In the genomic region with DNA sequence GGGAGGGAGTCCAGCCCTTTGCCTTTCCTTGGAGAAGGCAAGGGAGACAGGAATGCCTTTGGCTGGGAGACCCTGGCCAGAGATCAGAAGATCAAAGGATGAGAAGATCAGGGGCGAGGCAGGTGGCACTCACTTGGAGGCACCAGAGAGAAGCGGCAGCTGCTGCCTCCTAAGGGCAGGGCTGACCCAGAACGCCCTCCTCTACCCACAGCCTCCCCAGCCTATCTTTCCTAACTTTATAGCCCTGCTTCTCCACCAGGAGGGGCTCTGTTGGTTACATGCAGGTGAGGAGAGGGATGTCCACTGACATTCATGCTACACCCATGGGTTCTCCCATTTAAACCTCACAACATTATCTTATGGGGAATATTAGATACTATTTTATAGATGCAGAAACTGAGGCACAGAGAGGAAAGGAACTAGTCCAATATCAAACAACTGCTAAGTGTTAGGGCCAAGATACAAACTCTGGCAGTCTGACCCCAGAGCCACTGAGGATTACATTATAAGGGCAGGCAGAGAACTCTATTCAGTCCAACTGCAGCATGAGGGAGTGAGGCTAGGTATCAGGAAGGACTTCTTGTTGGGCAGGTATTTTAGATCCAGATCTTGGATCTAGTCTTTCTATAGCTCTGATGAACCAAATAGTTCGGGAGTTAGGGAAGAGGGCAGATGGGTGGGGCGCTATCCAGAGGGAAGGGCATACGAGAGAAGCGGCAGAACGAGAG, we compare ENCODE assay signal across 10 cellular contexts. TPM values are rescaled to one million over a fixed set of nuclear protein-coding genes. Genes with fewer than 3 reads are reported as not detected.
A peak's percentile ranks its signal among the peaks of the same experiment; 100 is the strongest.
DNase-seq lines count a peak whose midpoint lies in the region; ATAC-seq and TF ChIP-seq lines count a peak whose summit lies in the region.
"Had no signal": no experiment of that assay in that cellular context is flagged by ENCODE, and none has a peak within 500 bp of the region (broad histone marks: within the 10 kb centered on the region; RNA-seq: fewer than 3 reads in every experiment).

No MANE protein-coding gene starts in this region.

- no peak overlapping the region for H3K4me3 ChIP-seq in AG09309 (ENCODE audit: control insufficient read depth, low read depth, low read length)

- peak overlapping the region; percentile 41 for H3K4me3 Mint-ChIP-seq in activated T-helper 2 cell treated with anti-CD3 and anti-CD28 coated beads, Interferon-gamma antibody, Interleukin-2, Interleukin-4, amounts not matched to agents 10 μg/mL and 5 μg/mL and 100 μg/mL, durations not matched to agents 14 hours and 24 hours and 36 hours (ENCODE audit: low read depth)
- H3K4me3 Mint-ChIP-seq in activated CD4-positive, alpha-beta memory T cell treated with anti-CD3 and anti-CD28 coated beads, Interleukin-2, amount 10 ng/mL, durations not matched to agents 7 days and 5 days = no peak overlapping the region

- H3K9me3 Mint-ChIP-seq in activated T-helper 2 cell treated with anti-CD3 and anti-CD28 coated beads, Interferon-gamma antibody, Interleukin-2, Interleukin-4, amounts not matched to agents 10 μg/mL and 5 μg/mL and 100 μg/mL, durations not matched to agents 14 hours and 24 hours and 36 hours = no peaks in the 10 kb centered on the region
- H3K9me3 Mint-ChIP-seq in activated CD4-positive, alpha-beta memory T cell treated with anti-CD3 and anti-CD28 coated beads, Interleukin-2, amount 10 ng/mL, durations not matched to agents 7 days and 5 days = no peaks in the 10 kb centered on the region

- no peaks in the 10 kb centered on the region for H3K36me3 Mint-ChIP-seq in activated T-helper 2 cell treated with anti-CD3 and anti-CD28 coated beads, Interferon-gamma antibody, Interleukin-2, Interleukin-4, amounts not matched to agents 10 μg/mL and 5 μg/mL and 100 μg/mL, durations not matched to agents 14 hours and 24 hours and 36 hours (ENCODE audit: low read depth)
- no peaks in the 10 kb centered on the region for H3K36me3 Mint-ChIP-seq in activated CD4-positive, alpha-beta memory T cell treated with anti-CD3 and anti-CD28 coated beads, Interleukin-2, amount 10 ng/mL, durations not matched to agents 7 days and 5 days (ENCODE audit: low read depth)

- TF ChIP-seq CTCF in AG09309 (IDR thresholded peaks at IDR 0.05; ENCODE audit: control insufficient read depth, insufficient read depth, low read depth, low read length, missing control alignments) = peak; percentile 4

- POLR2A ChIA-PET in activated CD4-positive, alpha-beta memory T cell treated with anti-CD3 and anti-CD28 coated beads, Interleukin-2, amount 10 ng/mL, durations not matched to agents 7 days and 5 days (lab: Charles Lee) = no interaction called here

- no peak overlapping the region for H3K27ac Mint-ChIP-seq in activated T-helper 2 cell treated with anti-CD3 and anti-CD28 coated beads, Interferon-gamma antibody, Interleukin-2, Interleukin-4, amounts not matched to agents 10 μg/mL and 5 μg/mL and 100 μg/mL, durations not matched to agents 14 hours and 24 hours and 36 hours
- H3K27ac Mint-ChIP-seq in activated CD4-positive, alpha-beta memory T cell treated with anti-CD3 and anti-CD28 coated beads, Interleukin-2, amount 10 ng/mL, durations not matched to agents 7 days and 5 days = no peak overlapping the region

- intact Hi-C loops in activated T-helper 2 cell treated with anti-CD3 and anti-CD28 coated beads, Interferon-gamma antibody, Interleukin-2, Interleukin-4, amounts not matched to agents 10 μg/mL and 5 μg/mL and 100 μg/mL, durations not matched to agents 14 hours and 24 hours and 36 hours (cut with micrococcal nuclease) = no loop called here
- intact Hi-C loops in left colon (cut with DNase I, micrococcal nuclease) = no loop called here

- no peak for DNase-seq in AG09309 (ENCODE audit: low read depth)
- DNase-seq in HT-29 (ENCODE audit: low spot score) = peak; percentile 41
- DNase-seq in activated T-helper 2 cell treated with anti-CD3 and anti-CD28 coated beads, Interferon-gamma antibody, Interleukin-2, Interleukin-4, amounts not matched to agents 10 μg/mL and 5 μg/mL and 100 μg/mL, durations not matched to agents 14 hours and 24 hours and 36 hours (ENCODE audit: low spot score) = no peak
- no peak for DNase-seq in left colon
- no peak for DNase-seq in activated CD4-positive, alpha-beta memory T cell treated with anti-CD3 and anti-CD28 coated beads, Interleukin-2, amount 10 ng/mL, durations not matched to agents 7 days and 5 days
- no peak for DNase-seq in COLO829 (ENCODE audit: low spot score)
- no peak for DNase-seq in activated CD4-positive, alpha-beta T cell treated with anti-CD3 and anti-CD28 coated beads, Interleukin-2, amount 50 U/mL, for 4 hours
- DNase-seq: cortex of kidney, NCI-H2029 had no signal

- ATAC-seq in left colon (peak; percentile 71), GM19463 (IDR thresholded peaks at IDR 0.05; ENCODE audit: unreplicated experiment) (no peak)

- H3K4me1 Mint-ChIP-seq in activated T-helper 2 cell treated with anti-CD3 and anti-CD28 coated beads, Interferon-gamma antibody, Interleukin-2, Interleukin-4, amounts not matched to agents 10 μg/mL and 5 μg/mL and 100 μg/mL, durations not matched to agents 14 hours and 24 hours and 36 hours (ENCODE audit: low read depth) = peaks cover 5% of the 10 kb centered on the region
- H3K4me1 Mint-ChIP-seq in activated CD4-positive, alpha-beta memory T cell treated with anti-CD3 and anti-CD28 coated beads, Interleukin-2, amount 10 ng/mL, durations not matched to agents 7 days and 5 days = peaks cover 3% of the 10 kb centered on the region

- H3K27me3 Mint-ChIP-seq in activated T-helper 2 cell treated with anti-CD3 and anti-CD28 coated beads, Interferon-gamma antibody, Interleukin-2, Interleukin-4, amounts not matched to agents 10 μg/mL and 5 μg/mL and 100 μg/mL, durations not matched to agents 14 hours and 24 hours and 36 hours (ENCODE audit: low read depth) = peaks cover 56% of the 10 kb centered on the region
- peaks cover 58% of the 10 kb centered on the region for H3K27me3 Mint-ChIP-seq in activated CD4-positive, alpha-beta memory T cell treated with anti-CD3 and anti-CD28 coated beads, Interleukin-2, amount 10 ng/mL, durations not matched to agents 7 days and 5 days

- CTCF ChIA-PET in activated CD4-positive, alpha-beta memory T cell treated with anti-CD3 and anti-CD28 coated beads, Interleukin-2, amount 10 ng/mL, durations not matched to agents 7 days and 5 days (lab: Charles Lee) = interaction anchor here (1.5 kb wide), 1 partner anchor 20 kb away, joined by 4 read pairs; a partner anchor contains a TSS

RNA-seq across cellular contexts. Expression of a gene that starts 19.9 kb away (rescaled TPM):
- total RNA-seq in HT-29 (2014; rRNA removed; shearing (Covaris generic)) = 0.18 and 0.42 TPM in 2 replicates
- total RNA-seq in activated T-helper 2 cell treated with anti-CD3 and anti-CD28 coated beads, Interferon-gamma antibody, Interleukin-2, Interleukin-4, amounts not matched to agents 10 μg/mL and 5 μg/mL and 100 μg/mL, durations not matched to agents 14 hours and 24 hours and 36 hours = not detected in 2 replicates
- 1 to 10 TPM; 1.1 to 1.9 TPM for total RNA-seq in left colon
- total RNA-seq in activated CD4-positive, alpha-beta memory T cell treated with anti-CD3 and anti-CD28 coated beads, Interleukin-2, amount 10 ng/mL, durations not matched to agents 7 days and 5 days = under 1 TPM in 1 of 2 experiments, not detected in 1; 0.08 TPM

RNA-seq across cellular contexts. Expression of a gene that starts 53.1 kb away (rescaled TPM):
- total RNA-seq in HT-29 (2014; rRNA removed; shearing (Covaris generic)) = 16.3 and 16.8 TPM in 2 replicates
- 388 and 398 TPM in 2 replicates for total RNA-seq in activated T-helper 2 cell treated with anti-CD3 and anti-CD28 coated beads, Interferon-gamma antibody, Interleukin-2, Interleukin-4, amounts not matched to agents 10 μg/mL and 5 μg/mL and 100 μg/mL, durations not matched to agents 14 hours and 24 hours and 36 hours
- 1 to 10 TPM; 1.8 to 4.7 TPM for total RNA-seq in left colon
- 100 to 1,000 TPM; 228 to 231 TPM for total RNA-seq in activated CD4-positive, alpha-beta memory T cell treated with anti-CD3 and anti-CD28 coated beads, Interleukin-2, amount 10 ng/mL, durations not matched to agents 7 days and 5 days

Comparison
In these comparisons a context has a peak if more than half of its experiments do, and no peak if none do; other contexts are left out.
1. RNA of a gene that starts 53.1 kb away (total RNA-seq): 388 to 398 TPM in activated T-helper 2 cell treated with anti-CD3 and anti-CD28 coated beads, Interferon-gamma antibody, Interleukin-2, Interleukin-4, amounts not matched to agents 10 μg/mL and 5 μg/mL and 100 μg/mL, durations not matched to agents 14 hours and 24 hours and 36 hours and 228 to 231 TPM in activated CD4-positive, alpha-beta memory T cell treated with anti-CD3 and anti-CD28 coated beads, Interleukin-2, amount 10 ng/mL, durations not matched to agents 7 days and 5 days; 16.3 to 16.8 TPM in HT-29 and 1.8 to 4.7 TPM in left colon; every median in the first group is over 10 times any median in the second.